Comparison of ENCODE assay signal across 23 cellular contexts in the genomic region with DNA sequence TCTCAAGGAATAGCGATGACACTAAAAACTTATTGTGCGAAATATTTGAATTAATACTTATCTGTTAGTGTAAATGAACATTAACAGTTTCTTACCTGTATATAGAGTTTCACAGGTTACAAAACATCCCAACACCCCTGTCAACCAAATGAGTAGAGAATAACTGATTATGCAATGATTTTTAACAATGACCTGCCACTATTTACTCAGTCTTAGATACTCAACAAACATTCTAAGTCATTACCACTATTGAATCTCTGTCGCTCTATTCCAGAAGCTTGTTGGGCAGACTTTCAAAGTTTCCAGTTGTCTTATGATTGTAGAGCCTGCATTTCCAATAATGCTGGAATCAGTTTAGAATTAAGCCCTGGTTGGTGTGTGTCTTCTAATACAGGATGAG.
"Had no signal": no experiment of that assay in that cellular context is flagged by ENCODE, and none has a peak within 500 bp of the region (broad histone marks: within the 10 kb centered on the region; RNA-seq: fewer than 3 reads in every experiment).

No MANE protein-coding gene starts in this region.

- H3K4me3 ChIP-seq: esophagus muscularis mucosa, gastroesophageal sphincter, heart left ventricle, hepatocyte, lung, right lobe of liver, thoracic aorta, tibial nerve, upper lobe of left lung had no signal

- H3K27me3 ChIP-seq: foreskin keratinocyte, hepatocyte, right lobe of liver, upper lobe of left lung had no signal

- DNase-seq: dermis blood vessel endothelial cell; effector memory CD4-positive, alpha-beta T cell; foreskin keratinocyte; heart left ventricle; kidney; natural killer cell; right lobe of liver; small intestine; stimulated activated CD4-positive, alpha-beta T cell treated with anti-CD3 and anti-CD28 coated beads, Interleukin-15, amount 100 ng/mL, for 24 hours; stimulated activated CD4-positive, alpha-beta T cell treated with anti-CD3 and anti-CD28 coated beads, Interleukin-2, amount 100 ng/mL, for 48 hours; stimulated activated naive B cell treated with anti-CD40 and anti-IgM and Interleukin-4, amounts not matched to agents 10 μg/mL and 1 μg/mL and 100 μg/mL, for 72 hours; upper lobe of left lung had no signal

- ATAC-seq: foreskin keratinocyte, gastroesophageal sphincter, heart left ventricle, left lobe of liver, natural killer cell had no signal

- H3K79me2 ChIP-seq: hepatocyte, parathyroid adenoma had no signal

- H3K9me3 ChIP-seq: esophagus muscularis mucosa, neutrophil, right lobe of liver, thoracic aorta, upper lobe of left lung had no signal

- H2AFZ ChIP-seq: hepatocyte, parathyroid adenoma had no signal

- H3K4me1 ChIP-seq: esophagus muscularis mucosa, foreskin keratinocyte, gastroesophageal sphincter, heart left ventricle, parathyroid adenoma, right lobe of liver, tibial nerve, upper lobe of left lung had no signal

- H3K36me3 ChIP-seq: esophagus muscularis mucosa, gastroesophageal sphincter, heart left ventricle, neutrophil, right lobe of liver, thoracic aorta, tibial nerve, upper lobe of left lung had no signal

- H3K9ac ChIP-seq: parathyroid adenoma had no signal

- H3K27ac ChIP-seq: esophagus muscularis mucosa, foreskin keratinocyte, gastroesophageal sphincter, heart left ventricle, hepatocyte, neutrophil, parathyroid adenoma, right lobe of liver, thoracic aorta, tibial nerve, upper lobe of left lung had no signal

- FAIRE-seq: endothelial cell of umbilical vein, kidney, small intestine, urothelium cell line had no signal

- H3K4me2 ChIP-seq: hepatocyte had no signal
